ENCODE assay signal across 27 cellular contexts in the genomic region with DNA sequence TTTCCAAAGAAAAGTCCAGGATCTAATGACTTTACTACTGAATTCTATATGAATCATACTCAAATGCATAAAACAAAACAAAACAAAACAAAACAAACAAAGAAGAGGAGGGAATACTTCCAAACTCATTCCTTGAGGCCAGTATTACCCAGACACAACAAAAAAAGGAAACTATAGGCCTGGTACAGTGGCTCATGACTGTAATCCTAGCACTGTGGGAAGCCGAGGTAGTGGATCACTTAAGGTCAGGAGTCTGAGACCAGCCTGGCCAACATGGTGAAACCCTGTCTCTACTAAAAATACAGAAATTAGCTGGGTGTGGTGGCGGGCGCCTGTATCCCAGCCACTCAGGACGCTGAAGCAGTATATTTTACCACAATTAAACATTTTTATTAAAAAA.
A peak's percentile ranks its signal among the peaks of the same experiment; 100 is the strongest.
DNase-seq lines count a peak whose midpoint lies in the region; ATAC-seq and TF ChIP-seq lines count a peak whose summit lies in the region.
"Had no signal": no experiment of that assay in that cellular context is flagged by ENCODE, and none has a peak within 500 bp of the region (broad histone marks: within the 10 kb centered on the region; RNA-seq: fewer than 3 reads in every experiment).

No MANE protein-coding gene starts in this region.

- H3K36me3 ChIP-seq in MG63 (no peaks in the 10 kb centered on the region), trophoblast cell (ENCODE audit: control insufficient read depth in 1 of 2, insufficient read depth in 2 of 2, low read length in 2 of 2) (peaks cover 0 to 11% of the 10 kb centered on the region in 2 experiments)
- H3K36me3 ChIP-seq: thoracic aorta, uterus had no signal

- no peak overlapping the region for H2AK5ac ChIP-seq in trophoblast cell (ENCODE audit: low read length)

- no peak overlapping the region for H4K12ac ChIP-seq in trophoblast cell (ENCODE audit: low read depth, low read length)

- no peaks in the 10 kb centered on the region for H3K27me3 ChIP-seq in MG63
- no peaks in the 10 kb centered on the region for H3K27me3 ChIP-seq in trophoblast cell (ENCODE audit: insufficient read depth, low read length)
- H3K27me3 ChIP-seq: adrenal gland, BE2C, neural progenitor cell, uterus had no signal

- peak overlapping the region; percentile 83 for H3K27ac Mint-ChIP-seq in chondrocyte (ENCODE audit: unreplicated experiment)
- H3K27ac Mint-ChIP-seq: activated naive CD4-positive, alpha-beta T cell treated with anti-CD3 and anti-CD28 coated beads for 36 hours; brain; neural progenitor cell had no signal

- H3K4ac ChIP-seq in trophoblast cell (ENCODE audit: low read depth, low read length): peak overlapping the region; percentile 46

- H3K27me3 Mint-ChIP-seq in chondrocyte (ENCODE audit: low read depth): no peaks in the 10 kb centered on the region
- H3K27me3 Mint-ChIP-seq: brain; stimulated activated naive CD8-positive, alpha-beta T cell treated with anti-CD3 and anti-CD28 coated beads, Interleukin-15, amount 100 ng/mL, for 72 hours had no signal

- H2AFZ ChIP-seq in trophoblast cell (ENCODE audit: insufficient read depth, low read length, poor library complexity): no peak overlapping the region
- H2AFZ ChIP-seq: neural progenitor cell had no signal

- no peak for ATAC-seq in SK-N-SH treated with all-trans-retinoic acid at 6 μM for 48 hours
- ATAC-seq: left ventricle myocardium superior; right cardiac atrium; stimulated activated naive CD8-positive, alpha-beta T cell treated with anti-CD3 and anti-CD28 coated beads, Interleukin-15, amount 100 ng/mL, for 72 hours had no signal

- H4K8ac ChIP-seq in trophoblast cell (ENCODE audit: low read depth, low read length): no peak overlapping the region

- TF ChIP-seq CTCF in chondrocyte (IDR thresholded peaks at IDR 0.05): no peak

- peaks cover 2% of the 10 kb centered on the region for H3K79me2 ChIP-seq in trophoblast cell (ENCODE audit: control insufficient read depth, insufficient read depth, low read length, poor library complexity)

- no peaks in the 10 kb centered on the region for H3K4me1 ChIP-seq in trophoblast cell (ENCODE audit: control insufficient read depth in 1 of 2, insufficient read depth in 2 of 2, low read length in 2 of 2)
- H3K4me1 ChIP-seq: BE2C had no signal

- no peak overlapping the region for H2BK5ac ChIP-seq in trophoblast cell (ENCODE audit: low read depth, low read length, poor library complexity)

- H3K4me2 ChIP-seq in trophoblast cell (ENCODE audit: low read length): no peak overlapping the region
- H3K4me2 ChIP-seq: neural progenitor cell had no signal

- no peak overlapping the region for H2BK12ac ChIP-seq in trophoblast cell (ENCODE audit: low read length)

- no peaks in the 10 kb centered on the region for H3K9me3 Mint-ChIP-seq in chondrocyte (ENCODE audit: low read depth)

- no peak overlapping the region for H3K18ac ChIP-seq in trophoblast cell (ENCODE audit: low read length)

- no peak overlapping the region for H4K91ac ChIP-seq in trophoblast cell (ENCODE audit: low read depth, low read length)

- no peak overlapping the region for H3K9ac ChIP-seq in trophoblast cell (ENCODE audit: low read length)
- H3K9ac ChIP-seq: neural progenitor cell had no signal

- H3K9me3 ChIP-seq in MG63: 0 out of 2 replicates have a peak, but pooled peaks cover 2% of the 10 kb centered on the region
- H3K9me3 ChIP-seq in trophoblast cell (ENCODE audit: insufficient read depth, low read depth, low read length): no peaks in the 10 kb centered on the region
- H3K9me3 ChIP-seq: adrenal gland, BE2C, thoracic aorta, uterus had no signal

- DNase-seq in Daoy (ENCODE audit: low read depth) (peak; percentile 18), MG63 (peak; percentile 44), chondrocyte (ENCODE audit: low spot score) (no peak), trophoblast cell (no peak), HPDE6-E6E7 (ENCODE audit: extremely low spot score) (no peak), NCI-H187 (lab: John Stamatoyannopoulos, UW) (no peak)
- DNase-seq in activated CD4-positive, alpha-beta T cell treated with anti-CD3 and anti-CD28 coated beads for 4 hours: no peak
- DNase-seq: activated CD4-positive, alpha-beta T cell treated with anti-CD3 and anti-CD28 coated beads, Interleukin-2, amount 50 U/mL, for 1 hour; activated naive CD4-positive, alpha-beta T cell treated with anti-CD3 and anti-CD28 coated beads for 36 hours; adrenal gland; BE2C; effector CD4-positive, alpha-beta T cell; kidney; left ventricle myocardium superior; NCI-H1048; NCI-H446 treated with DMSO at 0.1 percent for 48 hours; NCI-H774; right cardiac atrium; stimulated activated CD8-positive, alpha-beta memory T cell treated with anti-CD3 and anti-CD28 coated beads, Interleukin-4, amount 100 ng/mL, for 48 hours; stimulated activated naive CD8-positive, alpha-beta T cell treated with anti-CD3 and anti-CD28 coated beads, Interleukin-15, amount 100 ng/mL, for 72 hours; T1000; uterus; WERI-Rb-1 had no signal

- no peak overlapping the region for H3K27ac ChIP-seq in trophoblast cell (ENCODE audit: low read depth, low read length)
- H3K27ac ChIP-seq: adrenal gland, neural progenitor cell, thoracic aorta, uterus, WERI-Rb-1 had no signal

- peaks cover 55% of the 10 kb centered on the region for H3K4me1 Mint-ChIP-seq in chondrocyte (ENCODE audit: low read depth)

- no peaks in the 10 kb centered on the region for H3K79me1 ChIP-seq in trophoblast cell (ENCODE audit: low read length)

- peaks cover 9% of the 10 kb centered on the region for H3K36me3 Mint-ChIP-seq in chondrocyte (ENCODE audit: low read depth)

- no peak overlapping the region for H3K14ac ChIP-seq in trophoblast cell (ENCODE audit: low read length)

- no peak overlapping the region for H2BK120ac ChIP-seq in trophoblast cell (ENCODE audit: insufficient read depth, low read length, poor library complexity)

- no peak overlapping the region for H3K23ac ChIP-seq in trophoblast cell (ENCODE audit: low read length)

- H3K4me3 Mint-ChIP-seq in chondrocyte (ENCODE audit: unreplicated experiment): no peak overlapping the region
- H3K4me3 Mint-ChIP-seq: activated naive CD4-positive, alpha-beta T cell treated with anti-CD3 and anti-CD28 coated beads for 36 hours; brain; neural progenitor cell; stimulated activated naive CD8-positive, alpha-beta T cell treated with anti-CD3 and anti-CD28 coated beads, Interleukin-15, amount 100 ng/mL, for 72 hours had no signal

- H3K4me3 ChIP-seq in MG63 (no peak overlapping the region), trophoblast cell (ENCODE audit: low read depth, low read length) (no peak overlapping the region)
- H3K4me3 ChIP-seq: adrenal gland, neural progenitor cell, thoracic aorta, uterus had no signal

- no CpG with 5 or more reads among the region's 4 CpGs for WGBS in trophoblast cell (ENCODE audit: extremely low coverage, insufficient coverage, insufficient read length)

TF ChIP-seq in SK-N-SH treated with all-trans-retinoic acid at 6 μM for 48 hours, 23 proteins besides CTCF, POLR2A, EP300 and RAD21:
- TF ChIP-seq ZFP3 (CRISPR knock-in tag; IDR thresholded peaks at IDR 0.05) (no peak), TCF4 (CRISPR knock-in tag; IDR thresholded peaks at IDR 0.05; ENCODE audit: borderline replicate concordance) (no peak), ZFP30 (CRISPR knock-in tag; IDR thresholded peaks at IDR 0.05) (no peak), ZNF70 (CRISPR knock-in tag; IDR thresholded peaks at IDR 0.05) (no peak), BACH2 (CRISPR knock-in tag; IDR thresholded peaks at IDR 0.05; ENCODE audit: borderline replicate concordance) (no peak), GLIS3 (CRISPR knock-in tag; IDR thresholded peaks at IDR 0.05) (no peak)
- TF ChIP-seq, protein P1, sequence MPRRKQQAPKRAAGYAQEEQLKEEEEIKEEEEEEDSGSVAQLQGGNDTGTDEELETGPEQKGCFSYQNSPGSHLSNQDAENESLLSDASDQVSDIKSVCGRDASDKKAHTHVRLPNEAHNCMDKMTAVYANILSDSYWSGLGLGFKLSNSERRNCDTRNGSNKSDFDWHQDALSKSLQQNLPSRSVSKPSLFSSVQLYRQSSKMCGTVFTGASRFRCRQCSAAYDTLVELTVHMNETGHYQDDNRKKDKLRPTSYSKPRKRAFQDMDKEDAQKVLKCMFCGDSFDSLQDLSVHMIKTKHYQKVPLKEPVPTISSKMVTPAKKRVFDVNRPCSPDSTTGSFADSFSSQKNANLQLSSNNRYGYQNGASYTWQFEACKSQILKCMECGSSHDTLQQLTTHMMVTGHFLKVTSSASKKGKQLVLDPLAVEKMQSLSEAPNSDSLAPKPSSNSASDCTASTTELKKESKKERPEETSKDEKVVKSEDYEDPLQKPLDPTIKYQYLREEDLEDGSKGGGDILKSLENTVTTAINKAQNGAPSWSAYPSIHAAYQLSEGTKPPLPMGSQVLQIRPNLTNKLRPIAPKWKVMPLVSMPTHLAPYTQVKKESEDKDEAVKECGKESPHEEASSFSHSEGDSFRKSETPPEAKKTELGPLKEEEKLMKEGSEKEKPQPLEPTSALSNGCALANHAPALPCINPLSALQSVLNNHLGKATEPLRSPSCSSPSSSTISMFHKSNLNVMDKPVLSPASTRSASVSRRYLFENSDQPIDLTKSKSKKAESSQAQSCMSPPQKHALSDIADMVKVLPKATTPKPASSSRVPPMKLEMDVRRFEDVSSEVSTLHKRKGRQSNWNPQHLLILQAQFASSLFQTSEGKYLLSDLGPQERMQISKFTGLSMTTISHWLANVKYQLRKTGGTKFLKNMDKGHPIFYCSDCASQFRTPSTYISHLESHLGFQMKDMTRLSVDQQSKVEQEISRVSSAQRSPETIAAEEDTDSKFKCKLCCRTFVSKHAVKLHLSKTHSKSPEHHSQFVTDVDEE (CRISPR knock-in tag; IDR thresholded peaks at IDR 0.05): no peak
- TF ChIP-seq, protein P2, sequence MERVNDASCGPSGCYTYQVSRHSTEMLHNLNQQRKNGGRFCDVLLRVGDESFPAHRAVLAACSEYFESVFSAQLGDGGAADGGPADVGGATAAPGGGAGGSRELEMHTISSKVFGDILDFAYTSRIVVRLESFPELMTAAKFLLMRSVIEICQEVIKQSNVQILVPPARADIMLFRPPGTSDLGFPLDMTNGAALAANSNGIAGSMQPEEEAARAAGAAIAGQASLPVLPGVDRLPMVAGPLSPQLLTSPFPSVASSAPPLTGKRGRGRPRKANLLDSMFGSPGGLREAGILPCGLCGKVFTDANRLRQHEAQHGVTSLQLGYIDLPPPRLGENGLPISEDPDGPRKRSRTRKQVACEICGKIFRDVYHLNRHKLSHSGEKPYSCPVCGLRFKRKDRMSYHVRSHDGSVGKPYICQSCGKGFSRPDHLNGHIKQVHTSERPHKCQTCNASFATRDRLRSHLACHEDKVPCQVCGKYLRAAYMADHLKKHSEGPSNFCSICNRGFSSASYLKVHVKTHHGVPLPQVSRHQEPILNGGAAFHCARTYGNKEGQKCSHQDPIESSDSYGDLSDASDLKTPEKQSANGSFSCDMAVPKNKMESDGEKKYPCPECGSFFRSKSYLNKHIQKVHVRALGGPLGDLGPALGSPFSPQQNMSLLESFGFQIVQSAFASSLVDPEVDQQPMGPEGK (CRISPR knock-in tag; IDR thresholded peaks at IDR 0.05; ENCODE audit: borderline replicate concordance): no peak

Comparison
In these comparisons a context has a peak if more than half of its experiments do, and no peak if none do; other contexts are left out.
1. DNase-seq: peak in Daoy (single experiment) and MG63 (single experiment); none in chondrocyte (single experiment), trophoblast cell (0 of 2), HPDE6-E6E7 (single experiment), NCI-H187 (0 of 2) and activated CD4-positive, alpha-beta T cell treated with anti-CD3 and anti-CD28 coated beads for 4 hours (0 of 2).